Comparison of ENCODE assay signal across 1 cellular context in the genomic region with DNA sequence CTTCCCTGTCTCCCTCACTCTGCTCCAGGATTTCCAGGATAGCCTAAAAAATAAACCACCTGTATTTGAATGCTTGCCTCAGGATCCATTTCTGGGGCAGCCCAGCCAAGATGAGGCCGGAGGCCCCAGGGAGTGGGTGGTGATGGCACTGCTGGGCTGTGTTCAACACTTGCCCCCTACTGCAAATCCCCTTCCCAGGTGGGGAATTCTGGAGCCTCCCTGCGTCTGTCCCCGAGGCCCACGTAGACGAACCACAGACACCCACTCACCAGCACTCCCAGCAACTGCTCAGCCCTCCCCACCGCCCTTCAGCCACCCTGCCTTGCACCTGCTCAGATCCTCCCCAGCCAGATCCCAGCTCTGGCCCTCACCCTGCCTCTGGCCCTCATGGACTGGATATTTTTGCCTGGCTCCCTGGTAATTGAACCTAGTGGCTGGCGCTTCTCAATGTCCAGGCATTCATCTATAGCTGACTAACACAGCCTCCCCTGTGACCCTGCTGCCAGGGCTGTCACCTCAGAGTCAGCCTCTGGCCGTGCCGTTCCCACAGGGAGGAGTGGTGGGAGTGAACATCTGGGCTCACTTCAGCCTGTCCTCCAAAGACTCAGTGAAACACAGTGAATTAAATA.
TF ChIP-seq lines count a peak whose summit lies in the region.

No MANE protein-coding gene starts in this region.

TF ChIP-seq in K562, 482 proteins besides CTCF, POLR2A, EP300 and RAD21:
- TF ChIP-seq ZNF274 (IDR thresholded peaks at IDR 0.05; ENCODE audit: borderline replicate concordance, low read depth, low read length) (no peak), POLR2B (IDR thresholded peaks at IDR 0.05; ENCODE audit: low read depth, partially characterized antibody) (no peak), SREBF1 (IDR thresholded peaks at IDR 0.05; ENCODE audit: borderline replicate concordance, low read depth, low read length) (no peak), GABPB1 (CRISPR knock-in tag; IDR thresholded peaks at IDR 0.05) (no peak), NCOR1 (IDR thresholded peaks at IDR 0.05) (no peak), E2F3 (CRISPR knock-in tag; IDR thresholded peaks at IDR 0.05) (no peak)
- TF ChIP-seq, protein P1, sequence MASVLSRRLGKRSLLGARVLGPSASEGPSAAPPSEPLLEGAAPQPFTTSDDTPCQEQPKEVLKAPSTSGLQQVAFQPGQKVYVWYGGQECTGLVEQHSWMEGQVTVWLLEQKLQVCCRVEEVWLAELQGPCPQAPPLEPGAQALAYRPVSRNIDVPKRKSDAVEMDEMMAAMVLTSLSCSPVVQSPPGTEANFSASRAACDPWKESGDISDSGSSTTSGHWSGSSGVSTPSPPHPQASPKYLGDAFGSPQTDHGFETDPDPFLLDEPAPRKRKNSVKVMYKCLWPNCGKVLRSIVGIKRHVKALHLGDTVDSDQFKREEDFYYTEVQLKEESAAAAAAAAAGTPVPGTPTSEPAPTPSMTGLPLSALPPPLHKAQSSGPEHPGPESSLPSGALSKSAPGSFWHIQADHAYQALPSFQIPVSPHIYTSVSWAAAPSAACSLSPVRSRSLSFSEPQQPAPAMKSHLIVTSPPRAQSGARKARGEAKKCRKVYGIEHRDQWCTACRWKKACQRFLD (CRISPR knock-in tag; IDR thresholded peaks at IDR 0.05) = no peak
- TF ChIP-seq, protein P2, sequence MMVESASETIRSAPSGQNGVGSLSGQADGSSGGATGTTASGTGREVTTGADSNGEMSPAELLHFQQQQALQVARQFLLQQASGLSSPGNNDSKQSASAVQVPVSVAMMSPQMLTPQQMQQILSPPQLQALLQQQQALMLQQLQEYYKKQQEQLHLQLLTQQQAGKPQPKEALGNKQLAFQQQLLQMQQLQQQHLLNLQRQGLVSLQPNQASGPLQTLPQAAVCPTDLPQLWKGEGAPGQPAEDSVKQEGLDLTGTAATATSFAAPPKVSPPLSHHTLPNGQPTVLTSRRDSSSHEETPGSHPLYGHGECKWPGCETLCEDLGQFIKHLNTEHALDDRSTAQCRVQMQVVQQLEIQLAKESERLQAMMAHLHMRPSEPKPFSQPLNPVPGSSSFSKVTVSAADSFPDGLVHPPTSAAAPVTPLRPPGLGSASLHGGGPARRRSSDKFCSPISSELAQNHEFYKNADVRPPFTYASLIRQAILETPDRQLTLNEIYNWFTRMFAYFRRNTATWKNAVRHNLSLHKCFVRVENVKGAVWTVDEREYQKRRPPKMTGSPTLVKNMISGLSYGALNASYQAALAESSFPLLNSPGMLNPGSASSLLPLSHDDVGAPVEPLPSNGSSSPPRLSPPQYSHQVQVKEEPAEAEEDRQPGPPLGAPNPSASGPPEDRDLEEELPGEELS (CRISPR knock-in tag; IDR thresholded peaks at IDR 0.05; ENCODE audit: borderline replicate concordance) = no peak
